24 cellular contexts compared by ENCODE assay signal in the genomic region with DNA sequence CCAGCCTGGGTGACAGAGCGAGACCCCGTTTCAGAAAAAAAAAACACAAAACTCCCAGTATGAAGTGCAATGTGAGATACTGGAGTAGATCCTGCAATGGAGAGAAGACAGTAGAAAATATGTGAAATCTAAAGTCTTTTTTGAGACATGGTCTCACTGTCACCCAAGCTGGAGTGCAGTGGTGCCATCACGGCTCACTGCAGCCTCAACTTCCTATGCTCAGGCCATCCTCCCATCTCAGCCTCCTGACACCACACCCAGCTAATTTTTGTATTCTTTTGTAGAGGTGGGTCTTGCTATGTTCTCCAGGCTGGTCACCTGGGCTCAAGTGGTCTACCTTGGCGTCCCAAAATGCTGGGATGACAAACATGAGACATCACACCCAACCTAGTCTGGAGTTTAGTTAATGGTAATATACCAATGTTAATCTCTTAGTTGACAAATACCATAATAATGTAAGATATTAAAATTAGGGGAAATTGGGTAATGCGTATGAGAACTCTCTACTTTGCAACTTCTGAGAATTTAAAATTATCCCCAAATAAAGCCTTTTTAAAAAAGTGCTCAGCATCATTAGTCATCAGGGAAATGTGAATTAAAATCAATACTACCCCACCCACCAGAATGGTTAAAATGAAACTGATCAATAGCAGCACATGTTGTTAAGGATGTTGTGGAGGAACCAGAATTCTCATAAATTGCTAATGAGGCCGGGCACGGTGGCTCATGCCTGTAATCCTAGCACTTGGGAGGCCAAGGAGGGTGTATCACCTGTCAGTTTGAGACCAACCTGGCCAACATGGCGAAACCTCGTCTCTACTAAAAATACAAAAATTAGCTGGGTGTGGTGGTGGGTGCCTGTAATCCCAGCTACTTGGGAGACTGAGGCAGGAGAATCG. TPM values are rescaled to one million over a fixed set of nuclear protein-coding genes. Genes with fewer than 3 reads are reported as not detected.
A peak's percentile ranks its signal among the peaks of the same experiment; 100 is the strongest.
DNase-seq lines count a peak whose midpoint lies in the region; ATAC-seq, FAIRE-seq and TF ChIP-seq lines count a peak whose summit lies in the region.
"Had no signal": no experiment of that assay in that cellular context is flagged by ENCODE, and none has a peak within 500 bp of the region (broad histone marks: within the 10 kb centered on the region; RNA-seq: fewer than 3 reads in every experiment).

No MANE protein-coding gene starts in this region.

- no peaks in the 10 kb centered on the region for H3K9me3 Mint-ChIP-seq in activated naive CD4-positive, alpha-beta T cell treated with anti-CD3 and anti-CD28 coated beads, Interleukin-2, amount 50 U/mL, for 72 hours
- H3K9me3 Mint-ChIP-seq: IgD-negative memory B cell had no signal

- no peak for FAIRE-seq in HTR-8/SVneo (lab: Jason Lieb, UNC)
- FAIRE-seq: GM12891 had no signal

- H3K27ac Mint-ChIP-seq in activated naive CD4-positive, alpha-beta T cell treated with anti-CD3 and anti-CD28 coated beads, Interleukin-2, amount 50 U/mL, for 72 hours: peak overlapping the region in 1 of 2 donors; percentile 74
- H3K27ac Mint-ChIP-seq: IgD-negative memory B cell, neural progenitor cell had no signal

- peaks cover 5 to 41% of the 10 kb centered on the region in 2 donors for H3K36me3 Mint-ChIP-seq in activated naive CD4-positive, alpha-beta T cell treated with anti-CD3 and anti-CD28 coated beads, Interleukin-2, amount 50 U/mL, for 72 hours

- peak; percentile 64 for DNase-seq in activated effector memory CD4-positive, alpha-beta T cell treated with anti-CD3 and anti-CD28 coated beads, Interleukin-2, amount 50 U/mL, for 16 hours
- no peak for DNase-seq in activated effector memory CD4-positive, alpha-beta T cell treated with Interleukin-2 at 50 U/mL for 16 hours
- peak in 1 of 2 donors; percentile 17 for DNase-seq in activated naive CD4-positive, alpha-beta T cell treated with anti-CD3 and anti-CD28 coated beads, Interleukin-2, amount 50 U/mL, for 72 hours (ENCODE audit: low spot score in 2 of 2)
- DNase-seq in stimulated activated CD4-positive, alpha-beta T cell treated with anti-CD3 and anti-CD28 coated beads, Interleukin-4, amount 100 ng/mL, for 24 hours: peak; percentile 17
- DNase-seq in HuH-7 (ENCODE audit: low spot score) (no peak), HTR-8/SVneo (ENCODE audit: insufficient read length, low spot score) (no peak)
- DNase-seq: Caco-2; colonic mucosa; effector memory CD4-positive, alpha-beta T cell; foreskin fibroblast; HCEC 1CT; left cardiac atrium; mammary epithelial cell; NCI-H1105; NCI-H1930; NCI-H226; RPMI8226; sigmoid colon; testis; uterus had no signal

- peak; percentile 45 to 65 for ATAC-seq in activated naive CD4-positive, alpha-beta T cell treated with anti-CD3 and anti-CD28 coated beads, Interleukin-2, amount 50 U/mL, for 72 hours

TF ChIP-seq in PFSK-1, 5 proteins besides CTCF, POLR2A, EP300 and RAD21:
- TF ChIP-seq TAF1 (IDR thresholded peaks at IDR 0.05; ENCODE audit: borderline replicate concordance, insufficient read depth, low read length) (no peak), POLR2AphosphoS5 (IDR thresholded peaks at IDR 0.05; ENCODE audit: low read depth, low read length) (0 out of 2 replicates have a peak, but pooled peaks have one; percentile 9), FOXP2 (optimal IDR thresholded peaks at IDR 0.05; ENCODE audit: borderline replicate concordance, extremely low read depth, extremely low read length, insufficient read depth) (no peak), SIN3A (IDR thresholded peaks at IDR 0.05; ENCODE audit: borderline replicate concordance, insufficient read depth, low read length) (no peak)
- TF ChIP-seq, protein P1, sequence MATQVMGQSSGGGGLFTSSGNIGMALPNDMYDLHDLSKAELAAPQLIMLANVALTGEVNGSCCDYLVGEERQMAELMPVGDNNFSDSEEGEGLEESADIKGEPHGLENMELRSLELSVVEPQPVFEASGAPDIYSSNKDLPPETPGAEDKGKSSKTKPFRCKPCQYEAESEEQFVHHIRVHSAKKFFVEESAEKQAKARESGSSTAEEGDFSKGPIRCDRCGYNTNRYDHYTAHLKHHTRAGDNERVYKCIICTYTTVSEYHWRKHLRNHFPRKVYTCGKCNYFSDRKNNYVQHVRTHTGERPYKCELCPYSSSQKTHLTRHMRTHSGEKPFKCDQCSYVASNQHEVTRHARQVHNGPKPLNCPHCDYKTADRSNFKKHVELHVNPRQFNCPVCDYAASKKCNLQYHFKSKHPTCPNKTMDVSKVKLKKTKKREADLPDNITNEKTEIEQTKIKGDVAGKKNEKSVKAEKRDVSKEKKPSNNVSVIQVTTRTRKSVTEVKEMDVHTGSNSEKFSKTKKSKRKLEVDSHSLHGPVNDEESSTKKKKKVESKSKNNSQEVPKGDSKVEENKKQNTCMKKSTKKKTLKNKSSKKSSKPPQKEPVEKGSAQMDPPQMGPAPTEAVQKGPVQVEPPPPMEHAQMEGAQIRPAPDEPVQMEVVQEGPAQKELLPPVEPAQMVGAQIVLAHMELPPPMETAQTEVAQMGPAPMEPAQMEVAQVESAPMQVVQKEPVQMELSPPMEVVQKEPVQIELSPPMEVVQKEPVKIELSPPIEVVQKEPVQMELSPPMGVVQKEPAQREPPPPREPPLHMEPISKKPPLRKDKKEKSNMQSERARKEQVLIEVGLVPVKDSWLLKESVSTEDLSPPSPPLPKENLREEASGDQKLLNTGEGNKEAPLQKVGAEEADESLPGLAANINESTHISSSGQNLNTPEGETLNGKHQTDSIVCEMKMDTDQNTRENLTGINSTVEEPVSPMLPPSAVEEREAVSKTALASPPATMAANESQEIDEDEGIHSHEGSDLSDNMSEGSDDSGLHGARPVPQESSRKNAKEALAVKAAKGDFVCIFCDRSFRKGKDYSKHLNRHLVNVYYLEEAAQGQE (IDR thresholded peaks at IDR 0.05; ENCODE audit: insufficient read depth in 1 of 2, low read depth in 2 of 2, low read length in 2 of 2): no peak
TF ChIP-seq in PFSK-1: peak in this region for 1.

RNA-seq across cellular contexts. Expression of a gene that starts 15.0 kb away (rescaled TPM):
- 156 TPM for polyA plus RNA-seq in PFSK-1 (2012; ENCODE audit: insufficient read length, low read depth)
- total RNA-seq in activated naive CD4-positive, alpha-beta T cell treated with anti-CD3 and anti-CD28 coated beads, Interleukin-2, amount 50 U/mL, for 72 hours: 100 to 1,000 TPM; 220 to 285 TPM

Comparison
In these comparisons a context has a peak if more than half of its experiments do, and no peak if none do; other contexts are left out.
1. DNase-seq: peak in activated effector memory CD4-positive, alpha-beta T cell treated with anti-CD3 and anti-CD28 coated beads, Interleukin-2, amount 50 U/mL, for 16 hours (single experiment) and stimulated activated CD4-positive, alpha-beta T cell treated with anti-CD3 and anti-CD28 coated beads, Interleukin-4, amount 100 ng/mL, for 24 hours (single experiment); none in activated effector memory CD4-positive, alpha-beta T cell treated with Interleukin-2 at 50 U/mL for 16 hours (single experiment), HuH-7 (single experiment) and HTR-8/SVneo (single experiment).